Comparison of ENCODE assay signal across 15 cellular contexts in the genomic region with DNA sequence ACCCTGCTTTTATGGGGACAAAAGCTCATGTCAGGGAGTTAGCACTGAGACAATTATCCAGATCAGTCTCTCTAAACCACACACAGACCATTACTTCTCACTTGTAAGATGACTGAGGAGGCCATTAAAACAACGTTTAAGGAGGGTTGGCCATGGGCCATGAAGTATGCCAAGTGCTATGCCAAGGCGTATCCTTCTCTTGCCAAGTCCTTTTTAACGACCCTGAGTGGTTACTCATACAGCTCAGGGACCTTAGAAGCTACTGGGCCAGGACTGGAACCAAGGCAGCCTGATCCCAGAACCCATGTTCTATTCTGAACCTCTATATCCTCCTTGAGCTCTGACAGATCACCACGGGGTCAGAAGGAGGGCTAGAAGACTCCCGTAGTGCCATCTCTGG. TPM values are rescaled to one million over a fixed set of nuclear protein-coding genes. Genes with fewer than 3 reads are reported as not detected.
DNase-seq lines count a peak whose midpoint lies in the region; ATAC-seq and TF ChIP-seq lines count a peak whose summit lies in the region.
"Had no signal": no experiment of that assay in that cellular context is flagged by ENCODE, and none has a peak within 500 bp of the region (broad histone marks: within the 10 kb centered on the region; RNA-seq: fewer than 3 reads in every experiment).

No MANE protein-coding gene starts in this region.

- TF ChIP-seq POLR2A in thyroid gland (IDR thresholded peaks at IDR 0.05) (no peak), esophagus muscularis mucosa (IDR thresholded peaks at IDR 0.05; ENCODE audit: low read depth) (no peak)

- H3K9me3 ChIP-seq in PC-3 (ENCODE audit: low read length) (no peaks in the 10 kb centered on the region), thyroid gland (no peaks in the 10 kb centered on the region), esophagus muscularis mucosa (no peaks in the 10 kb centered on the region)
- H3K9me3 ChIP-seq: A549, BE2C, HAP-1 had no signal

- H3K27me3 ChIP-seq in PC-3 (ENCODE audit: low read length) (no peaks in the 10 kb centered on the region), thyroid gland (no peaks in the 10 kb centered on the region), esophagus muscularis mucosa (no peaks in the 10 kb centered on the region)
- H3K27me3 ChIP-seq: BE2C had no signal

- H3K36me3 ChIP-seq in PC-3 (ENCODE audit: low read depth, low read length) (no peaks in the 10 kb centered on the region), thyroid gland (no peaks in the 10 kb centered on the region), esophagus muscularis mucosa (peaks cover 0 to 4% (median 0%) of the 10 kb centered on the region in 4 donors)
- H3K36me3 ChIP-seq: BE2C, HAP-1 had no signal

- CTCF ChIA-PET in PC-3 (lab: Charles Lee): no interaction called here

- H3K9me2 ChIP-seq in PC-3 (replicated peaks; ENCODE audit: low read length): no peaks in the 10 kb centered on the region

- H3K27ac ChIP-seq in PC-3 (ENCODE audit: low read length): no peak overlapping the region
- no peak overlapping the region for H3K27ac ChIP-seq in thyroid gland
- H3K27ac ChIP-seq in esophagus muscularis mucosa (replicated peaks in 1 of 4): no peak overlapping the region
- H3K27ac ChIP-seq: A549, C4-2B had no signal

- WGBS in thyroid gland, 2 donors: 58 to 67% methylated on average over 5 of the region's 5 CpGs
- 56% methylated on average over 5 of the region's 5 CpGs for WGBS in esophagus muscularis mucosa

- H3F3A ChIP-seq in PC-3 (ENCODE audit: low read length, unreplicated experiment): no peaks in the 10 kb centered on the region

- TF ChIP-seq EP300 in esophagus muscularis mucosa (IDR thresholded peaks at IDR 0.05): no peak

- no peak overlapping the region for H2AFZ ChIP-seq in PC-3 (ENCODE audit: low read length)

- no peak overlapping the region for H3K4me3 ChIP-seq in PC-3 (ENCODE audit: low read length)
- no peak overlapping the region for H3K4me3 ChIP-seq in thyroid gland (replicated peaks in 1 of 3)
- no peak overlapping the region for H3K4me3 ChIP-seq in esophagus muscularis mucosa
- H3K4me3 ChIP-seq: A549, HAP-1 had no signal

- H3K79me2 ChIP-seq in PC-3 (ENCODE audit: low read length): no peaks in the 10 kb centered on the region

- DNase-seq in DMS79 treated with DMSO at 0.1 percent for 48 hours (lab: John Stamatoyannopoulos, UW) (peak; percentile 97), M059J (ENCODE audit: low read depth) (peak; percentile 5), PC-3 (peak; percentile 3), thyroid gland (peak; percentile 43 to 51), esophagus muscularis mucosa (ENCODE audit: extremely low spot score) (no peak), NOMO-1 treated with dmso at 0.1 percent for 144 hours (lab: John Stamatoyannopoulos, UW; ENCODE audit: unreplicated experiment) (no peak)
- DNase-seq: BE2C; CD4-positive, alpha-beta memory T cell; DMS153; GF-D8 had no signal

- no peak for TF ChIP-seq CTCF in PC-3 (conservative IDR thresholded peaks at IDR 0.05; ENCODE audit: low read depth, low read length)
- TF ChIP-seq CTCF in thyroid gland (IDR thresholded peaks at IDR 0.05): no peak
- TF ChIP-seq CTCF in esophagus muscularis mucosa (IDR thresholded peaks at IDR 0.05): no peak

- intact Hi-C loops in PC-3 (cut with micrococcal nuclease): no loop called here
- intact Hi-C loops in thyroid gland (cut with DNase I): no loop called here
- intact Hi-C loops in esophagus muscularis mucosa (cut with DNase I): no loop called here

- POLR2A ChIA-PET in PC-3 (lab: Charles Lee; ENCODE audit: unreplicated experiment): no interaction called here

- H3K9ac ChIP-seq in PC-3 (ENCODE audit: low read length): no peak overlapping the region

- ATAC-seq in PC-3 (peak; percentile 50; the same call in 1 of the 2 replicates), HG03097 (IDR thresholded peaks at IDR 0.05; ENCODE audit: low FRiP score, unreplicated experiment) (no peak)
- ATAC-seq: A549 had no signal

- BruUV-seq in PC-3 (replicated peaks; lab: Mats Ljungman, UMichigan): no TSS peak

- no peak overlapping the region for H3K4me2 ChIP-seq in PC-3 (ENCODE audit: low read length)
- H3K4me2 ChIP-seq: A549 had no signal

- H4K20me1 ChIP-seq in PC-3 (ENCODE audit: low read length): no peaks in the 10 kb centered on the region

- H3K4me1 ChIP-seq in PC-3 (ENCODE audit: insufficient read depth, low read length): no peaks in the 10 kb centered on the region
- H3K4me1 ChIP-seq in thyroid gland: no peaks in the 10 kb centered on the region
- H3K4me1 ChIP-seq in esophagus muscularis mucosa: no peaks in the 10 kb centered on the region
- H3K4me1 ChIP-seq: A549, BE2C, HAP-1 had no signal

RNA-seq across cellular contexts. Expression of a gene that starts 50.0 kb away (rescaled TPM):
- total RNA-seq in M059J (2014; rRNA removed; shearing (Covaris generic)): 3.2 and 13.1 TPM in 2 replicates
- total RNA-seq in PC-3 (2014; rRNA removed) (4.8 and 6.5 TPM in 2 replicates), thyroid gland (10 to 100 TPM; 10.3 to 16.5 (median 12.6) TPM), esophagus muscularis mucosa (10 to 100 TPM; 10.7 to 15.6 (median 11.4) TPM)
- total RNA-seq: HT1080 had no signal

Comparison
In these comparisons a context has a peak if more than half of its experiments do, and no peak if none do; other contexts are left out.
1. DNase-seq: peak in DMS79 treated with DMSO at 0.1 percent for 48 hours (single experiment), M059J (single experiment), PC-3 (single experiment) and thyroid gland (2 of 2); none in esophagus muscularis mucosa (single experiment) and NOMO-1 treated with dmso at 0.1 percent for 144 hours (single experiment).